In the genomic region with DNA sequence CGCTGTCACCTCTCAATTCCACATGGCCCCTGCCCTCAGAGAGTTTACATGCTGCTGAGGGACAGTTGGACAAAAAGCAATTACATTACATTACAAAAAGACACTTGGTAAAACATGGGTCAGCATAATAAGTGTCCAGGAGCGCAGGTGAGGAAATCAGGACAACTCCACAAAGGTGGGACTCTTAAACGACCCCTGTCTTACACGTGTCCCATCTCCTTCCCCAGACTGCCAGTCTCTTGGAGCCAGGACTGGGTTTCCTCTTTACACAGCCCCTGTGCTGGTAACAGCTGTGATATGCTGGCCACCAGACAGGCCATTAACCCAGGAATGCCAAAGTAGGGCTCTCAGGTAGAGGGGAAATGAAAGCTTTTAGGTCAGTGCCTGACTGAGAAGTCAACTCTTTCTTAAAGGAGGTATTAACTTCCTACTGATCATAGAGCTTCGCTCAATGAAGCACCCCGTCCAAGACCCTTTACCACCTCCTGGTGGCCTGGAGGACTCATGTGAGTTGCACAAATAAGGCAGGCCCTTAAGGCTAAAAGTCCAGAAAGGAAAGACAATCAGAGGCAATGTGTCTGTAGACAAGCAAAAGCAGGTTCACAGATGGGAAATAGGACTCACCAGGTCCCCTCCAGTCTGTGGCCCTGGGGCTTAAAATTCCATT, we compare ENCODE assay signal across 1 cellular context.
TF ChIP-seq lines count a peak whose summit lies in the region.

No MANE protein-coding gene starts in this region.

TF ChIP-seq in K562, 482 proteins besides CTCF, POLR2A, EP300 and RAD21:
- peak; percentile 42 for TF ChIP-seq SP2 (IDR thresholded peaks at IDR 0.05; ENCODE audit: extremely low read depth, low read depth, low read length, poor library complexity, severe bottlenecking)
- no peak for TF ChIP-seq JUNB (CRISPR knock-in tag; conservative IDR thresholded peaks at IDR 0.05)
- TF ChIP-seq, protein P1, sequence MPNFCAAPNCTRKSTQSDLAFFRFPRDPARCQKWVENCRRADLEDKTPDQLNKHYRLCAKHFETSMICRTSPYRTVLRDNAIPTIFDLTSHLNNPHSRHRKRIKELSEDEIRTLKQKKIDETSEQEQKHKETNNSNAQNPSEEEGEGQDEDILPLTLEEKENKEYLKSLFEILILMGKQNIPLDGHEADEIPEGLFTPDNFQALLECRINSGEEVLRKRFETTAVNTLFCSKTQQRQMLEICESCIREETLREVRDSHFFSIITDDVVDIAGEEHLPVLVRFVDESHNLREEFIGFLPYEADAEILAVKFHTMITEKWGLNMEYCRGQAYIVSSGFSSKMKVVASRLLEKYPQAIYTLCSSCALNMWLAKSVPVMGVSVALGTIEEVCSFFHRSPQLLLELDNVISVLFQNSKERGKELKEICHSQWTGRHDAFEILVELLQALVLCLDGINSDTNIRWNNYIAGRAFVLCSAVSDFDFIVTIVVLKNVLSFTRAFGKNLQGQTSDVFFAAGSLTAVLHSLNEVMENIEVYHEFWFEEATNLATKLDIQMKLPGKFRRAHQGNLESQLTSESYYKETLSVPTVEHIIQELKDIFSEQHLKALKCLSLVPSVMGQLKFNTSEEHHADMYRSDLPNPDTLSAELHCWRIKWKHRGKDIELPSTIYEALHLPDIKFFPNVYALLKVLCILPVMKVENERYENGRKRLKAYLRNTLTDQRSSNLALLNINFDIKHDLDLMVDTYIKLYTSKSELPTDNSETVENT (CRISPR knock-in tag; IDR thresholded peaks at IDR 0.05) = 0 out of 2 replicates have a peak, but pooled peaks have one; percentile 29
